In the genomic region with DNA sequence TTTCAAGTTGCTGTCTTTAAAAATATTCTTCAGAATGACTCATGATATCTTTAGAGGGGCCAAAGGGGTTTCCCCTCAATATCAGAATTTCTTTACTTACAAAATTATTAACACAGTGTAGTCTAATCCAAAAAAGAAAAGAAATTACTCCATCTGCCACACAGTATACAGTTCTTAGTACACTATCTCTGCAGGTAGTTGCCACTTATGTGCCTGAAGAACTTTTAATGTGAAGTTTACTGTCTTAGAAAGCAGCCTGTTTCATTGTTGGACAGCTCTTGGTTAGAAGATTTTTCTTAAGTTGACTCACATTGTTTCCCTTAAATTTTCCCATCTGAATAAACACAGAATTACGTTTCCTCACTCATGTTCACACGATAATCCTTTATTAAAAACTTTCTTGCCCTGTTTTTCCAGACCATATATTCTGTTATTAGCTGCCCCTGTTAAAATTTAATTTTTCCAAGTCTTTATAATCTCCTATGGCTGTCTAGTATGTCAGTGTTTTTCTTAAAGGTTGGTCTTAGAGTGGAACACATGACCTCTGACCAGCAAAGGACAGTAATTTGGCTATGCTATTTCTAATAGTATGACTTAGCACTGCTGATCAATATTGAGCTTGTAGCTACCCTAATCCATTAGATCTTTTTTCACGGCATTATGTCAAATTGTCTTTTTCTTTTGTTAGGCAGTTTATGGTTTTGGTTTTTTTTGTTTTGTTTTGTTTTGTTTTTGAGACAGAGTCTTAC, we compare ENCODE assay signal across 13 cellular contexts. TPM values are rescaled to one million over a fixed set of nuclear protein-coding genes. Genes with fewer than 3 reads are reported as not detected.
DNase-seq lines count a peak whose midpoint lies in the region; ATAC-seq and TF ChIP-seq lines count a peak whose summit lies in the region.
"Had no signal": no experiment of that assay in that cellular context is flagged by ENCODE, and none has a peak within 500 bp of the region (broad histone marks: within the 10 kb centered on the region; RNA-seq: fewer than 3 reads in every experiment).

No MANE protein-coding gene starts in this region.

- no peaks in the 10 kb centered on the region for H3K27me3 ChIP-seq in H7 (ENCODE audit: control insufficient read depth, insufficient read depth, low read length)
- H3K27me3 ChIP-seq: esophagus squamous epithelium had no signal

- no peak overlapping the region for H3K4me3 ChIP-seq in choroid plexus epithelial cell (ENCODE audit: low read depth, low read length)
- no peak overlapping the region for H3K4me3 ChIP-seq in H7 (ENCODE audit: insufficient read depth, low read depth, low read length)
- H3K4me3 ChIP-seq: esophagus squamous epithelium had no signal

- DNase-seq in choroid plexus epithelial cell (ENCODE audit: low read depth) (peak; percentile 53), NAMALWA (ENCODE audit: low spot score) (no peak), H7 (no peak), superior temporal gyrus (ENCODE audit: extremely low spot score) (no peak), NCI-H187 treated with DMSO at 0.1 percent for 48 hours (lab: John Stamatoyannopoulos, UW) (no peak)
- DNase-seq: CD4-positive, CD25-positive, alpha-beta regulatory T cell; esophagus squamous epithelium; H9; midbrain; NCI-H146 had no signal

- peak; percentile 57 for ATAC-seq in GM18867 (IDR thresholded peaks at IDR 0.05; ENCODE audit: unreplicated experiment)
- ATAC-seq in GM21528 (IDR thresholded peaks at IDR 0.05; ENCODE audit: low FRiP score, unreplicated experiment) = peak; percentile 51
- ATAC-seq in HG03064 (IDR thresholded peaks at IDR 0.05; ENCODE audit: low read depth, unreplicated experiment) = peak; percentile 52

- H3K36me3 ChIP-seq in H7 (replicated peaks; ENCODE audit: control insufficient read depth, insufficient read depth, low read length) = no peaks in the 10 kb centered on the region; the same call in 1 of the 2 replicates
- H3K36me3 ChIP-seq: esophagus squamous epithelium had no signal

- no peak for TF ChIP-seq CTCF in choroid plexus epithelial cell (conservative IDR thresholded peaks at IDR 0.05; ENCODE audit: low read depth, low read length)

RNA-seq across cellular contexts. Expression of a gene that starts 21.8 kb away (rescaled TPM):
- 8.9 and 18.6 TPM in 2 replicates for total RNA-seq in H7 (2014; rRNA removed; shearing (Covaris generic))
